Comparison of ENCODE assay signal across 28 cellular contexts in the genomic region with DNA sequence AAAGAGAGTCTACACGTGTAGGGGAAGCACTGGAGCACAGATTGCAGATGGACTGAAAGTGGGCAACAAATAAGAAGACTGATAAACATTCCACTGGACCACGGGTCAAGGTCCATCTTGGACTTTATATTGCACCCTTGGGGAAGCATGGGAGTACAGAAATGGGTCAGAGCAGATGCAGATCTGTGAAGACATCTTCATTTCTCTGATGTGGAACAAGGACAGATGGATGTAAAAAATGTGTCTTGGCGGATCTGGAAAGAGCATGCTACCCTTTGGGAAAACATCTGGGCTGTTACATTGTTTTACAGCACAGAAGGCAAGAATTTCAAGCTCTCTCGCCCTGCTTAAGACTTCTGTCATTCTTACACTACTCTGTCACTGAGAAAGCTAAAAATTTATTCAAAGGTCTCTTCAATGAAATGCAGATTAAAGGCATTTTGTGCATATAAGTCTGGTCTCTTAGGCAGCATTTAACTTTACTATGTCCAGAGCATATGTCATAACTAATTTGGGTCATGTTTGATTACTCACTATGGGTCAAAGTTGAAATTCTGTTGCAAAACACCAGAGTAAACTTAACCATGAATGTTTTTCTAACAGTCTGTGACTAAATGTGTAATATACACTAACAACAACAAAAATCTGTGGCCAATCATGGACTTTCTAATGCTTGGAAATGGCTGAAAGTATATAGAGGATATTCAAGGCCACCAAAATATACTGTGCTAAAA.
A peak's percentile ranks its signal among the peaks of the same experiment; 100 is the strongest.
DNase-seq lines count a peak whose midpoint lies in the region; ATAC-seq, FAIRE-seq and TF ChIP-seq lines count a peak whose summit lies in the region.
"Had no signal": no experiment of that assay in that cellular context is flagged by ENCODE, and none has a peak within 500 bp of the region (broad histone marks: within the 10 kb centered on the region; RNA-seq: fewer than 3 reads in every experiment).

No MANE protein-coding gene starts in this region.

- WGBS in liver = 54% methylated on average over 4 of the region's 4 CpGs
- 0% methylated on average over 4 of the region's 4 CpGs for WGBS in HepG2 (ENCODE audit: low lambda C conversion rate)
- whole genome bisulfite sequencing in psoas muscle, 3 donors = 23 to 39% (median 31%) methylated on average over 4 of the region's 4 CpGs
- whole genome bisulfite sequencing in ovary, 3 donors = 51 to 57% (median 54%) methylated on average over 4 of the region's 4 CpGs

- H3K4me3 ChIP-seq in liver (ENCODE audit: low read depth in 1 of 3, low read length in 3 of 3) (no peak overlapping the region), HepG2 (replicated peaks in 1 of 3; ENCODE audit: insufficient read depth in 1 of 3, low read depth in 2 of 3, low read length in 3 of 3) (no peak overlapping the region), fibroblast of pulmonary artery (replicated peaks; ENCODE audit: low read depth, low read length) (no peak overlapping the region), psoas muscle (no peak overlapping the region), ovary (no peak overlapping the region)
- H3K4me3 ChIP-seq: GM23338 had no signal

- DNase-seq in HepG2 (ENCODE audit: low spot score) (no peak), fibroblast of pulmonary artery (ENCODE audit: low read depth) (peak; percentile 32), psoas muscle (no peak), ovary (no peak), NCI-H345 (lab: John Stamatoyannopoulos, UW) (no peak)
- no peak for DNase-seq in activated CD8-positive, alpha-beta T cell treated with anti-CD3 and anti-CD28 coated beads for 36 hours
- DNase-seq: activated B cell treated with CpG ODN at 0.5 μM for 24 hours; activated CD4-positive, alpha-beta T cell treated with anti-CD3 and anti-CD28 coated beads, Interleukin-2, amount 50 U/mL, for 4 hours; activated CD8-positive, alpha-beta memory T cell treated with anti-CD3 and anti-CD28 coated beads, Interleukin-2, amount 50 U/mL, for 4 hours; aorta; cerebellar nuclear complex; DND-41; glutamatergic neuron; mesendoderm; naive thymus-derived CD4-positive, alpha-beta T cell; NCI-H146; NCI-H524; NK-92 treated with Interleukin-12 subunit alpha and Interleukin-12 subunit beta, amount 100 ng/mL, for 24 hours; SIG-M5; SW 1271; T1000 had no signal

- peak overlapping the region; percentile 16 to 26 for H3K27ac ChIP-seq in liver (ENCODE audit: low read depth in 1 of 2, low read length in 2 of 2)
- no peak overlapping the region for H3K27ac ChIP-seq in HepG2 (ENCODE audit: extremely low read length, insufficient read depth, low read length)
- no peak overlapping the region for H3K27ac ChIP-seq in psoas muscle
- no peak overlapping the region for H3K27ac ChIP-seq in ovary
- H3K27ac ChIP-seq: KMS-11 had no signal

- ATAC-seq in HepG2 = no peak
- peak; percentile 26 to 78 (median 43) for ATAC-seq in psoas muscle
- no peak for ATAC-seq in activated CD8-positive, alpha-beta T cell treated with anti-CD3 and anti-CD28 coated beads for 36 hours
- no peak for ATAC-seq in HG03108 (IDR thresholded peaks at IDR 0.05; ENCODE audit: unreplicated experiment)
- ATAC-seq: GM23338; naive thymus-derived CD4-positive, alpha-beta T cell had no signal

- no peak for TF ChIP-seq RAD21 in liver (IDR thresholded peaks at IDR 0.05)
- no peak for TF ChIP-seq RAD21 in HepG2 (CRISPR knock-in tag; IDR thresholded peaks at IDR 0.05)

- no TSS peak for BruUV-seq in HepG2 (replicated peaks; lab: Mats Ljungman, UMichigan)

- TF ChIP-seq EP300 in HepG2 (IDR thresholded peaks at IDR 0.05; ENCODE audit: low read depth in 2 of 2, low read length in 2 of 2) = no peak
- no peak for TF ChIP-seq EP300 in HepG2 (CRISPR knock-in tag; IDR thresholded peaks at IDR 0.05; ENCODE audit: borderline replicate concordance)
- TF ChIP-seq EP300 in ovary (IDR thresholded peaks at IDR 0.05) = no peak

- H3K4me1 ChIP-seq in liver (ENCODE audit: control insufficient read depth in 4 of 4, insufficient read depth in 4 of 4, low read length in 3 of 4) = peaks cover 3 to 18% (median 8%) of the 10 kb centered on the region in 4 donors
- H3K4me1 ChIP-seq in HepG2 (ENCODE audit: insufficient read depth, low read length) = no peaks in the 10 kb centered on the region
- H3K4me1 ChIP-seq in psoas muscle = no peaks in the 10 kb centered on the region
- H3K4me1 ChIP-seq in ovary (ENCODE audit: insufficient read depth) = no peaks in the 10 kb centered on the region

- no peak overlapping the region for H2AFZ ChIP-seq in HepG2 (ENCODE audit: low read length)
- H2AFZ ChIP-seq: GM23338 had no signal

- no peaks in the 10 kb centered on the region for H3K27me3 Mint-ChIP-seq in activated CD8-positive, alpha-beta T cell treated with anti-CD3 and anti-CD28 coated beads for 36 hours
- H3K27me3 Mint-ChIP-seq: activated B cell treated with CpG ODN at 0.5 μM for 24 hours; activated naive CD4-positive, alpha-beta T cell treated with anti-CD3 and anti-CD28 coated beads, Interleukin-2, amount 50 U/mL, for 24 hours; B cell; naive thymus-derived CD4-positive, alpha-beta T cell; type B pancreatic cell had no signal

- H3K4me3 Mint-ChIP-seq in activated CD8-positive, alpha-beta T cell treated with anti-CD3 and anti-CD28 coated beads for 36 hours = no peak overlapping the region
- H3K4me3 Mint-ChIP-seq: activated B cell treated with CpG ODN at 0.5 μM for 24 hours; activated naive CD4-positive, alpha-beta T cell treated with anti-CD3 and anti-CD28 coated beads, Interleukin-2, amount 50 U/mL, for 24 hours; B cell; GM23338; naive thymus-derived CD4-positive, alpha-beta T cell; type B pancreatic cell had no signal

- H3K79me2 ChIP-seq in HepG2 (ENCODE audit: insufficient read depth, low read length) = no peaks in the 10 kb centered on the region

- H3K36me3 Mint-ChIP-seq in activated CD8-positive, alpha-beta T cell treated with anti-CD3 and anti-CD28 coated beads for 36 hours (ENCODE audit: low read depth) = no peaks in the 10 kb centered on the region
- H3K36me3 Mint-ChIP-seq: activated naive CD4-positive, alpha-beta T cell treated with anti-CD3 and anti-CD28 coated beads, Interleukin-2, amount 50 U/mL, for 24 hours; naive thymus-derived CD4-positive, alpha-beta T cell; type B pancreatic cell had no signal

- no peak overlapping the region for H3K4me2 ChIP-seq in HepG2 (ENCODE audit: low read depth, low read length)
- H3K4me2 ChIP-seq: GM23338, KMS-11 had no signal

- H3K9me3 ChIP-seq in liver (ENCODE audit: control insufficient read depth in 4 of 4, low read length in 3 of 4) (no peaks in the 10 kb centered on the region), HepG2 (ENCODE audit: low read length) (peaks cover 21% of the 10 kb centered on the region), psoas muscle (no peaks in the 10 kb centered on the region), ovary (no peaks in the 10 kb centered on the region)

- in situ Hi-C loops in HepG2 (cut with HindIII; ENCODE audit: extremely low pct_ligation_motif_present, low pct_unique_long_range_greater_than_20kb) = no loop called here

- no peaks in the 10 kb centered on the region for H3K4me1 Mint-ChIP-seq in activated CD8-positive, alpha-beta T cell treated with anti-CD3 and anti-CD28 coated beads for 36 hours (ENCODE audit: low read depth)
- H3K4me1 Mint-ChIP-seq: activated B cell treated with CpG ODN at 0.5 μM for 24 hours; activated naive CD4-positive, alpha-beta T cell treated with anti-CD3 and anti-CD28 coated beads, Interleukin-2, amount 50 U/mL, for 24 hours; B cell; naive thymus-derived CD4-positive, alpha-beta T cell had no signal

- no peak overlapping the region for H3K27ac Mint-ChIP-seq in activated CD8-positive, alpha-beta T cell treated with anti-CD3 and anti-CD28 coated beads for 36 hours
- H3K27ac Mint-ChIP-seq: activated B cell treated with CpG ODN at 0.5 μM for 24 hours; activated naive CD4-positive, alpha-beta T cell treated with anti-CD3 and anti-CD28 coated beads, Interleukin-2, amount 50 U/mL, for 24 hours; B cell; GM23338; naive thymus-derived CD4-positive, alpha-beta T cell; type B pancreatic cell had no signal

- intact Hi-C loops in HepG2 (cut with micrococcal nuclease; ENCODE audit: unreplicated experiment) = no loop called here
- intact Hi-C loops in psoas muscle (cut with DNase I) = no loop called here
- intact Hi-C loops in activated CD8-positive, alpha-beta T cell treated with anti-CD3 and anti-CD28 coated beads for 36 hours (cut with micrococcal nuclease) = no loop called here
- intact Hi-C loops in ovary (cut with DNase I) = no loop called here

- POLR2A ChIA-PET in HepG2 (lab: Yijun Ruan, JAX) = no interaction called here
- POLR2A ChIA-PET in activated CD8-positive, alpha-beta T cell treated with anti-CD3 and anti-CD28 coated beads for 36 hours (lab: Charles Lee) = no interaction called here

- TF ChIP-seq CTCF in liver (IDR thresholded peaks at IDR 0.05; ENCODE audit: low read depth, low read length, missing input control) (no peak), HepG2 (CRISPR knock-in tag; IDR thresholded peaks at IDR 0.05) (no peak), fibroblast of pulmonary artery (IDR thresholded peaks at IDR 0.05; ENCODE audit: low read length, missing control alignments) (no peak), psoas muscle (IDR thresholded peaks at IDR 0.05) (no peak), ovary (IDR thresholded peaks at IDR 0.05) (no peak)
- TF ChIP-seq CTCF in activated CD8-positive, alpha-beta T cell treated with anti-CD3 and anti-CD28 coated beads for 36 hours (IDR thresholded peaks at IDR 0.05) = no peak

- H3K9ac ChIP-seq in liver (ENCODE audit: low read depth in 1 of 2, low read length in 2 of 2) = no peak overlapping the region
- H3K9ac ChIP-seq in HepG2 (ENCODE audit: insufficient read depth, low read depth, low read length) = no peak overlapping the region
- H3K9ac ChIP-seq: KMS-11 had no signal

- CTCF ChIA-PET in HepG2 (lab: Yijun Ruan, JAX; ENCODE audit: low intra/inter-chr PET ratio, low total read pairs) = no interaction called here
- CTCF ChIA-PET in activated CD8-positive, alpha-beta T cell treated with anti-CD3 and anti-CD28 coated beads for 36 hours (lab: Charles Lee) = no interaction called here

- H3K9me3 Mint-ChIP-seq in activated CD8-positive, alpha-beta T cell treated with anti-CD3 and anti-CD28 coated beads for 36 hours = no peaks in the 10 kb centered on the region
- H3K9me3 Mint-ChIP-seq: activated B cell treated with CpG ODN at 0.5 μM for 24 hours, GM23338, type B pancreatic cell had no signal

- TF ChIP-seq POLR2A in HepG2 (IDR thresholded peaks at IDR 0.05; ENCODE audit: insufficient read depth in 1 of 2, low read depth in 2 of 2, low read length in 2 of 2) (no peak), ovary (IDR thresholded peaks at IDR 0.05) (no peak)

- H3K36me3 ChIP-seq in liver (ENCODE audit: control insufficient read depth in 4 of 4, insufficient read depth in 3 of 4, low read depth in 1 of 4, low read length in 3 of 4) (no peaks in the 10 kb centered on the region), HepG2 (replicated peaks in 1 of 2; ENCODE audit: control insufficient read depth in 1 of 2, insufficient read depth in 2 of 2, low read length in 2 of 2) (no peaks in the 10 kb centered on the region), psoas muscle (ENCODE audit: insufficient read depth in 1 of 2, low read depth in 1 of 2) (no peaks in the 10 kb centered on the region), ovary (no peaks in the 10 kb centered on the region)

- no peaks in the 10 kb centered on the region for H4K20me1 ChIP-seq in HepG2 (ENCODE audit: insufficient read depth, low read length)

- FAIRE-seq in HepG2 (lab: Jason Lieb, UNC) = no peak

- no peaks in the 10 kb centered on the region for H3K27me3 ChIP-seq in liver (ENCODE audit: control insufficient read depth in 4 of 4, insufficient read depth in 4 of 4, low read length in 3 of 4)
- no peaks in the 10 kb centered on the region for H3K27me3 ChIP-seq in HepG2 (ENCODE audit: control insufficient read depth in 1 of 2, insufficient read depth in 2 of 2, low read length in 2 of 2)
- no peaks in the 10 kb centered on the region for H3K27me3 ChIP-seq in psoas muscle (ENCODE audit: insufficient read depth in 3 of 3, low read length in 2 of 3)
- no peaks in the 10 kb centered on the region for H3K27me3 ChIP-seq in ovary

Comparison
In these comparisons a context has a peak if more than half of its experiments do, and no peak if none do; other contexts are left out.
1. H3K27ac ChIP-seq: peak in liver (2 of 2); none in HepG2 (single experiment), psoas muscle (single experiment) and ovary (0 of 2).
2. ATAC-seq: peak in psoas muscle (4 of 4); none in HepG2 (single experiment), activated CD8-positive, alpha-beta T cell treated with anti-CD3 and anti-CD28 coated beads for 36 hours (single experiment) and HG03108 (single experiment).